1 cellular context compared by ENCODE assay signal in genomic region chr1:111755321-111756123, GRCh38.
TF ChIP-seq lines count a peak whose summit lies in the region.

Gene DDX20 (plus strand): TSS chr1:111755901. CDS start chr1:111755925, 24 bp downstream.

TF ChIP-seq in SK-N-SH, 30 proteins besides CTCF, POLR2A, EP300 and RAD21 (continued from another document):
- TF ChIP-seq REST (IDR thresholded peaks at IDR 0.05; ENCODE audit: low read depth, low read length) (peak; percentile 48; the same call in 1 of the 2 replicates), USF2 (IDR thresholded peaks at IDR 0.05; ENCODE audit: borderline replicate concordance, low read depth, low read length) (no peak), MXI1 (IDR thresholded peaks at IDR 0.05; ENCODE audit: low read depth, low read length) (peak; percentile 96), RCOR1 (IDR thresholded peaks at IDR 0.05; ENCODE audit: low read length) (no peak), FOSL2 (IDR thresholded peaks at IDR 0.05; ENCODE audit: borderline replicate concordance, low read depth) (no peak), EZH2phosphoT487 (IDR thresholded peaks at IDR 0.05; ENCODE audit: borderline replicate concordance, low read depth) (no peak), SMC3 (IDR thresholded peaks at IDR 0.05; ENCODE audit: low read depth, low read length) (peak; percentile 54), TAF1 (IDR thresholded peaks at IDR 0.05; ENCODE audit: borderline replicate concordance, low read depth, low read length) (peak; percentile 93), TCF12 (IDR thresholded peaks at IDR 0.05) (peak; percentile 25; the same call in 1 of the 2 replicates), NRF1 (IDR thresholded peaks at IDR 0.05; ENCODE audit: low read depth, low read length) (0 out of 2 replicates have a peak, but pooled peaks have one; percentile 14), ZBTB33 (IDR thresholded peaks at IDR 0.05; ENCODE audit: borderline replicate concordance, low read depth) (peak; percentile 99), GATA2 (CRISPR knock-in tag; IDR thresholded peaks at IDR 0.05) (no peak; the same call in 1 of the 2 replicates), MEF2A (IDR thresholded peaks at IDR 0.05; ENCODE audit: borderline replicate concordance, low read depth) (no peak), CHD2 (IDR thresholded peaks at IDR 0.05; ENCODE audit: low read length, partially characterized antibody) (peak; percentile 99), NFIC (IDR thresholded peaks at IDR 0.05; ENCODE audit: borderline replicate concordance) (peak; percentile 37; the same call in 1 of the 2 replicates)
